22 cellular contexts compared by ENCODE assay signal in the genomic region with DNA sequence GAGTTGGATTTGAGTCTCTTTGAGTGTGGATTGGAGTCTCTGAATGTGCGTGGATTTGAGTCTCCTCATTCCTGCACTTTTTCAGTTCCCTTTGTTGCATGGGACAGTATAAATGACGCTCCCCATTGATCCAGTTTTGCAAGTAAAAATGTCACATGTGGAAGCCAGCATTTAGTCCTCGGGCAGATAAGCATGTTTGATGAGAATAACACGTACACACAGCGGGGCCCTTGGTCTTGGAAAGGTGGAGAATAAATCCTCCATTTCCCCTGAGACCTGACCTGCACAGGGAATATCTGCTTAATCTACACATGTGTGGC. TPM values are rescaled to one million over a fixed set of nuclear protein-coding genes. Genes with fewer than 3 reads are reported as not detected.
"Had no signal": no experiment of that assay in that cellular context is flagged by ENCODE, and none has a peak within 500 bp of the region (broad histone marks: within the 10 kb centered on the region; RNA-seq: fewer than 3 reads in every experiment).

No MANE protein-coding gene starts in this region.

- H3K27ac ChIP-seq: brain microvascular endothelial cell, coronary artery, dorsolateral prefrontal cortex, gastrocnemius medialis, left lung, lower lobe of right lung, suprapubic skin, tibial nerve had no signal

- DNase-seq: activated CD4-positive, alpha-beta T cell treated with anti-CD3 and anti-CD28 coated beads for 1 hour; activated effector memory CD4-positive, alpha-beta T cell treated with anti-CD3 and anti-CD28 coated beads, Interleukin-2, amount 50 U/mL, for 16 hours; activated naive CD4-positive, alpha-beta T cell treated with anti-CD3 and anti-CD28 coated beads, Interleukin-2, amount 10 ng/mL, durations not matched to agents 7 days and 5 days; activated naive CD8-positive, alpha-beta T cell treated with anti-CD3 and anti-CD28 coated beads, Interleukin-2, amount 10 ng/mL, durations not matched to agents 7 days and 5 days; brain microvascular endothelial cell; dorsolateral prefrontal cortex; effector memory CD4-positive, alpha-beta T cell; gastrocnemius medialis; glutamatergic neuron; lower lobe of right lung; mesenchymal stem cell; occipital lobe; right cardiac atrium; stimulated activated naive CD4-positive, alpha-beta T cell had no signal

- H3K9me3 ChIP-seq: gastrocnemius medialis, left lung, lower lobe of right lung, suprapubic skin had no signal

- H3K27ac Mint-ChIP-seq: activated naive CD4-positive, alpha-beta T cell treated with anti-CD3 and anti-CD28 coated beads, Interleukin-2, amount 10 ng/mL, durations not matched to agents 7 days and 5 days; activated naive CD8-positive, alpha-beta T cell treated with anti-CD3 and anti-CD28 coated beads, Interleukin-2, amount 10 ng/mL, durations not matched to agents 7 days and 5 days; naive thymus-derived CD8-positive, alpha-beta T cell had no signal

- H3K4me3 ChIP-seq: coronary artery, dorsolateral prefrontal cortex, gastrocnemius medialis, left lung, lower lobe of right lung, suprapubic skin, tibial nerve had no signal

- H3K4me1 ChIP-seq: gastrocnemius medialis, left lung, lower lobe of right lung, suprapubic skin, tibial nerve had no signal

- H3K4me3 Mint-ChIP-seq: activated naive CD4-positive, alpha-beta T cell treated with anti-CD3 and anti-CD28 coated beads, Interleukin-2, amount 10 ng/mL, durations not matched to agents 7 days and 5 days; activated naive CD8-positive, alpha-beta T cell treated with anti-CD3 and anti-CD28 coated beads, Interleukin-2, amount 10 ng/mL, durations not matched to agents 7 days and 5 days; naive thymus-derived CD8-positive, alpha-beta T cell; neural crest cell had no signal

- H3K27me3 Mint-ChIP-seq: activated naive CD4-positive, alpha-beta T cell treated with anti-CD3 and anti-CD28 coated beads, Interleukin-2, amount 10 ng/mL, durations not matched to agents 7 days and 5 days; activated naive CD8-positive, alpha-beta T cell treated with anti-CD3 and anti-CD28 coated beads, Interleukin-2, amount 10 ng/mL, durations not matched to agents 7 days and 5 days; naive thymus-derived CD8-positive, alpha-beta T cell had no signal

- H3K27me3 ChIP-seq: brain microvascular endothelial cell, gastrocnemius medialis, left lung, suprapubic skin, tibial nerve had no signal

- ATAC-seq: gastrocnemius medialis; left lung; lower lobe of right lung; naive thymus-derived CD8-positive, alpha-beta T cell; right cardiac atrium had no signal

- H3K4me1 Mint-ChIP-seq: neural crest cell had no signal

- H3K36me3 ChIP-seq: brain microvascular endothelial cell, gastrocnemius medialis, left lung, lower lobe of right lung, suprapubic skin, tibial nerve had no signal

- H3K9me3 Mint-ChIP-seq: activated naive CD4-positive, alpha-beta T cell treated with anti-CD3 and anti-CD28 coated beads, Interleukin-2, amount 10 ng/mL, durations not matched to agents 7 days and 5 days; activated naive CD8-positive, alpha-beta T cell treated with anti-CD3 and anti-CD28 coated beads, Interleukin-2, amount 10 ng/mL, durations not matched to agents 7 days and 5 days; naive thymus-derived CD8-positive, alpha-beta T cell; neural crest cell had no signal

RNA-seq across cellular contexts. Expression of a gene that starts 8.1 kb away (rescaled TPM):
- total RNA-seq: astrocyte, epithelial cell of proximal tubule, neural crest cell had no signal
